9 cellular contexts compared by ENCODE assay signal in the genomic region with DNA sequence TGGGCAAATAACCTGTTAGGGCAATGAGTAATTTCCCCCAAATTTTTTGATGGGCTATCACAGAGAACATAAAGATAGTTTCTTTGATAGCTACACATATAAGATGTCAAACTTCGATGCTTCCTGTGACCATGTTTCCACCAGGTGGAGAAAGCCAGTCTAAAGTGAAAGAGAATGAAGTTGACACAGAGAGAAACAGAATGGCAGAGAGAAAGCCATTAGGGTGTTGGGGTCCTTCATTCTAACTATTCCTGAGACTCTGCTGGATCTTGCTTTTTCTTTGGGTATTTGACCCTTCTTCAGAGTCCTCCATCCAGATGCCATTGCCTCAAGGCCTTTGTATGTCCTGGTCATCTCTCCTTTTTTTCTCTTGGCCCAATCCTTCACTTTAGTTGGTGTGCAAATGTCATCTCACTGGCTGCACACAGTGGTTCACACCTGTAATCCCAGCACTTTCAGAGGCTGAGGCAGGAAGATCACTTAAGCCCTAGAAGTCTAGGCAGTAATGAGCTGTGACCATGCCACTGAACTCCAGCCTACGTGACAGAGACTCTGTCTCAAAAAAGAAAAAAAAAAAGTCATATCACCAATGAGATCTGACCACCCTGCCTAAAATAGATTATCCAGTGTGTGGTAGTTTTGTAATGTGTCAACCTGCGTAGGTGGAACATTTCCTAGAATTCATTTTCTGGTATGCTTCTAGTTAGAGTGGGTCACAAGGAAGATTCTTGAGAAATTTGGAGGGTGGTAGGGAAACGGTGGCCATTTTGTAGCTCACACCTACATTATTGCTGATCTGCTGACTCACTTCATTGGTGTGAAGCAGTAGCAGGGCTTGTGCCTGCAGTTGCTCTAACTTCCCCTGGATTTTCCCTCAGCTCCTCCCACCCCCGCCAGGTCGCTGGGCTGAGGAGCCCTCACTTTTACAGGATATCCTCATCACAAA. TPM values are rescaled to one million over a fixed set of nuclear protein-coding genes. Genes with fewer than 3 reads are reported as not detected.
DNase-seq lines count a peak whose midpoint lies in the region; ATAC-seq and TF ChIP-seq lines count a peak whose summit lies in the region.
"Had no signal": no experiment of that assay in that cellular context is flagged by ENCODE, and none has a peak within 500 bp of the region (broad histone marks: within the 10 kb centered on the region; RNA-seq: fewer than 3 reads in every experiment).

No MANE protein-coding gene starts in this region.

- H3K27ac ChIP-seq in effector memory CD4-positive, alpha-beta T cell (ENCODE audit: insufficient read depth, low read length, poor library complexity, severe bottlenecking), result no peak overlapping the region
- H3K27ac ChIP-seq in colonic mucosa, result no peak overlapping the region
- H3K27ac ChIP-seq: GM23248 had no signal

- peaks cover 12 to 37% of the 10 kb centered on the region in 2 donors for H3K9me3 Mint-ChIP-seq in stimulated activated naive CD8-positive, alpha-beta T cell treated with anti-CD3 and anti-CD28 coated beads, Interleukin-15, amount 100 ng/mL, for 72 hours

- no peaks in the 10 kb centered on the region for H3K36me3 ChIP-seq in effector memory CD4-positive, alpha-beta T cell (ENCODE audit: control insufficient read depth, insufficient read depth, low read length)
- H3K36me3 ChIP-seq in colonic mucosa, result no peaks in the 10 kb centered on the region

- no peak for TF ChIP-seq CTCF in colonic mucosa (IDR thresholded peaks at IDR 0.05)

- no peaks in the 10 kb centered on the region for H3K27me3 Mint-ChIP-seq in stimulated activated naive CD8-positive, alpha-beta T cell treated with anti-CD3 and anti-CD28 coated beads, Interleukin-15, amount 100 ng/mL, for 72 hours

- peaks cover 77% of the 10 kb centered on the region for H3K4me1 Mint-ChIP-seq in stimulated activated naive CD8-positive, alpha-beta T cell treated with anti-CD3 and anti-CD28 coated beads, Interleukin-15, amount 100 ng/mL, for 72 hours

- H3K4me3 Mint-ChIP-seq in stimulated activated naive CD8-positive, alpha-beta T cell treated with anti-CD3 and anti-CD28 coated beads, Interleukin-15, amount 100 ng/mL, for 72 hours, result peak overlapping the region; percentile 54 to 70

- DNase-seq in activated T-cell treated with anti-CD3 and anti-CD28 coated beads for 24 hours (ENCODE audit: low read depth), result peak; percentile 66
- no peak for DNase-seq in activated T-cell treated with anti-CD3 and anti-CD28 coated beads, Interleukin-2, amount 50 U/mL, for 1 hour
- peak; percentile 36 for DNase-seq in activated naive CD4-positive, alpha-beta T cell treated with anti-CD3 and anti-CD28 coated beads, Interleukin-2, amount 50 U/mL, for 16 hours
- peak; percentile 65 to 81 for DNase-seq in stimulated activated naive CD8-positive, alpha-beta T cell treated with anti-CD3 and anti-CD28 coated beads, Interleukin-15, amount 100 ng/mL, for 72 hours
- no peak for DNase-seq in effector memory CD4-positive, alpha-beta T cell
- DNase-seq in NCI-H1417 treated with DMSO at 0.1 percent for 48 hours (lab: John Stamatoyannopoulos, UW), result no peak
- DNase-seq in colonic mucosa, result no peak
- DNase-seq: GM23248 had no signal

- H3K27me3 ChIP-seq in effector memory CD4-positive, alpha-beta T cell (replicated peaks; ENCODE audit: control insufficient read depth, insufficient read depth, low read length, poor library complexity, severe bottlenecking), result no peaks in the 10 kb centered on the region
- no peaks in the 10 kb centered on the region for H3K27me3 ChIP-seq in colonic mucosa

- intact Hi-C loops in colonic mucosa (cut with DNase I), result no loop called here

- no peak overlapping the region for H3K9ac ChIP-seq in colonic mucosa (ENCODE audit: low read depth in 2 of 2, low read length in 2 of 2)
- H3K9ac ChIP-seq: GM23248 had no signal

- peaks cover 20% of the 10 kb centered on the region for H3K4me1 ChIP-seq in effector memory CD4-positive, alpha-beta T cell (ENCODE audit: control insufficient read depth, insufficient read depth, low read length, poor library complexity, severe bottlenecking)
- no peaks in the 10 kb centered on the region for H3K4me1 ChIP-seq in colonic mucosa

- peak; percentile 90 for ATAC-seq in HG03378 (IDR thresholded peaks at IDR 0.05; ENCODE audit: unreplicated experiment)
- peak; percentile 95 for ATAC-seq in stimulated activated naive CD8-positive, alpha-beta T cell treated with anti-CD3 and anti-CD28 coated beads, Interleukin-15, amount 100 ng/mL, for 72 hours

- H3K9me3 ChIP-seq in effector memory CD4-positive, alpha-beta T cell (ENCODE audit: control insufficient read depth, low read length), result no peaks in the 10 kb centered on the region
- H3K9me3 ChIP-seq in colonic mucosa, result no peaks in the 10 kb centered on the region

- peak overlapping the region; percentile 88 to 97 for H3K27ac Mint-ChIP-seq in stimulated activated naive CD8-positive, alpha-beta T cell treated with anti-CD3 and anti-CD28 coated beads, Interleukin-15, amount 100 ng/mL, for 72 hours

- no peak overlapping the region for H3K4me3 ChIP-seq in effector memory CD4-positive, alpha-beta T cell (ENCODE audit: insufficient read depth, low read depth, low read length, poor library complexity, severe bottlenecking)
- no peak overlapping the region for H3K4me3 ChIP-seq in colonic mucosa
- H3K4me3 ChIP-seq: GM23248 had no signal

RNA-seq across cellular contexts. Expression of a gene that starts 20.8 kb away (rescaled TPM):
- total RNA-seq in colonic mucosa, result 10 to 100 TPM; 30.8 to 43.4 TPM

Comparison
In these comparisons a context has a peak if more than half of its experiments do, and no peak if none do; other contexts are left out.
1. DNase-seq: peak in activated T-cell treated with anti-CD3 and anti-CD28 coated beads for 24 hours (single experiment), activated naive CD4-positive, alpha-beta T cell treated with anti-CD3 and anti-CD28 coated beads, Interleukin-2, amount 50 U/mL, for 16 hours (single experiment) and stimulated activated naive CD8-positive, alpha-beta T cell treated with anti-CD3 and anti-CD28 coated beads, Interleukin-15, amount 100 ng/mL, for 72 hours (2 of 2); none in activated T-cell treated with anti-CD3 and anti-CD28 coated beads, Interleukin-2, amount 50 U/mL, for 1 hour (single experiment), effector memory CD4-positive, alpha-beta T cell (0 of 3), NCI-H1417 treated with DMSO at 0.1 percent for 48 hours (single experiment) and colonic mucosa (single experiment).